In the genomic region with DNA sequence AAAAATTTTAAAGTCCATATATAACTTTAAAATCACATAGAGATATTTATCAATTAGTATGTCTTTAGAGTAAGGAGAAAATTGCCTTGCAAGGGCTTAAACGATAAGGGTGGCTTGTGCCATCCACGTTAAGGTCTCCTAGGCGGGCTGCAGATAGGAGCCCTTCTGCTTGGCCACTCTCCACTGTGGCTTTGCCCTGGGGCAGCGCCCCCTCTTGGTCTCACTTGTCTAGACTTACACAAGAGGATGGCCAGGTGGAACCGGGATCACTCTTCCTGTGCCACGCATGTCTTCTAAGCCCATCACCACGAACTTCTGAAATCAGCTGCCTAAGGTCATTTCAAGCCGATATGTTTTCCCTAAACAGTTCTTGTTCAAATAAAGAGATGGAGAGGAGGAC, we compare ENCODE assay signal across 8 cellular contexts. TPM values are rescaled to one million over a fixed set of nuclear protein-coding genes. Genes with fewer than 3 reads are reported as not detected.
DNase-seq lines count a peak whose midpoint lies in the region; ATAC-seq, FAIRE-seq and TF ChIP-seq lines count a peak whose summit lies in the region.

No MANE protein-coding gene starts in this region.

- no peaks in the 10 kb centered on the region for H3K27me3 Mint-ChIP-seq in CD4-positive, alpha-beta memory T cell

- CTCF ChIA-PET in CD4-positive, alpha-beta memory T cell (lab: Charles Lee; ENCODE audit: partially characterized antibody): interaction anchor here (0.7 to 3.0 kb wide), 5 partner anchors 19 to 116 kb away, joined by 3 to 9 read pairs (median 4); no protein-coding TSS in a partner anchor

- intact Hi-C loops in CD4-positive, alpha-beta memory T cell (cut with micrococcal nuclease): no loop called here

- 65 to 73% methylated on average over 8 of the region's 8 CpGs for WGBS in tibial nerve, 2 donors

- no peaks in the 10 kb centered on the region for H3K9me3 Mint-ChIP-seq in CD4-positive, alpha-beta memory T cell

- POLR2A ChIA-PET in CD4-positive, alpha-beta memory T cell (lab: Charles Lee; ENCODE audit: partially characterized antibody): interaction anchor here (1.7 to 5.8 kb wide), 2 partner anchors 15 to 34 kb away, joined by 5 to 54 read pairs; no protein-coding TSS in a partner anchor

- H3K4me1 Mint-ChIP-seq in CD4-positive, alpha-beta memory T cell: peaks cover 4 to 36% (median 20%) of the 10 kb centered on the region in 4 donors

- no peak for TF ChIP-seq EP300 in tibial nerve (IDR thresholded peaks at IDR 0.05)

- FAIRE-seq in H54 (lab: Jason Lieb, UNC): no peak

- peaks cover 26% of the 10 kb centered on the region for H3K36me3 ChIP-seq in CD4-positive, alpha-beta memory T cell (ENCODE audit: insufficient read depth, low read length)
- H3K36me3 ChIP-seq in tibial nerve: peaks cover 9 to 65% (median 11%) of the 10 kb centered on the region in 3 donors

- no peak for DNase-seq in CD4-positive, alpha-beta memory T cell
- peak; percentile 47 for DNase-seq in GM20000 (ENCODE audit: low spot score)
- peak; percentile 51 to 60 for DNase-seq in activated CD4-positive, alpha-beta T cell treated with anti-CD3 and anti-CD28 coated beads, Interleukin-2, amount 50 U/mL, for 48 hours
- peak; percentile 82 for DNase-seq in islet precursor cell
- no peak for DNase-seq in H54 (ENCODE audit: insufficient read length, low spot score)
- no peak for DNase-seq in tibial nerve (ENCODE audit: low spot score in 2 of 2)

- TF ChIP-seq CTCF in GM20000 (IDR thresholded peaks at IDR 0.05; ENCODE audit: extremely low read depth, missing control alignments) (peak; percentile 26), tibial nerve (IDR thresholded peaks at IDR 0.05) (no peak)

- no peak for ATAC-seq in HG02981 (IDR thresholded peaks at IDR 0.05; ENCODE audit: unreplicated experiment)
- ATAC-seq in HG02870 (IDR thresholded peaks at IDR 0.05; ENCODE audit: unreplicated experiment): no peak

- H3K4me3 ChIP-seq in CD4-positive, alpha-beta memory T cell (ENCODE audit: low read length in 2 of 2): no peak overlapping the region
- no peak overlapping the region for H3K4me3 ChIP-seq in tibial nerve

- no peak for TF ChIP-seq POLR2A in H54 (IDR thresholded peaks at IDR 0.05; ENCODE audit: low read depth, low read length)
- TF ChIP-seq POLR2A in tibial nerve (IDR thresholded peaks at IDR 0.05): no peak

- H3K4me1 ChIP-seq in CD4-positive, alpha-beta memory T cell (ENCODE audit: insufficient read depth, low read length): peaks cover 24% of the 10 kb centered on the region
- peaks cover 4 to 49% (median 28%) of the 10 kb centered on the region in 4 donors for H3K4me1 ChIP-seq in tibial nerve

- peak overlapping the region in 5 of 7 donors; percentile 27 to 88 (median 77) for H3K27ac Mint-ChIP-seq in CD4-positive, alpha-beta memory T cell

- no peak overlapping the region for H3K4me3 Mint-ChIP-seq in CD4-positive, alpha-beta memory T cell

- no peaks in the 10 kb centered on the region for H3K9me3 ChIP-seq in CD4-positive, alpha-beta memory T cell (ENCODE audit: control insufficient read depth in 1 of 2, low read length in 2 of 2)
- no peaks in the 10 kb centered on the region for H3K9me3 ChIP-seq in tibial nerve

- H3K27me3 ChIP-seq in CD4-positive, alpha-beta memory T cell (ENCODE audit: insufficient read depth, low read length): no peaks in the 10 kb centered on the region
- H3K27me3 ChIP-seq in tibial nerve: no peaks in the 10 kb centered on the region

- H3K36me3 Mint-ChIP-seq in CD4-positive, alpha-beta memory T cell: peaks cover 12 to 34% of the 10 kb centered on the region in 2 donors

- H3K27ac ChIP-seq in CD4-positive, alpha-beta memory T cell (ENCODE audit: low read depth, low read length): no peak overlapping the region
- no peak overlapping the region for H3K27ac ChIP-seq in tibial nerve

RNA-seq across cellular contexts. Expression of a gene that starts 2.9 kb away (rescaled TPM):
- total RNA-seq in CD4-positive, alpha-beta memory T cell: 100 to 1,000 TPM; 100 to 101 TPM
- polyA plus RNA-seq in CD4-positive, alpha-beta memory T cell: 10 to 100 TPM; 49.4 to 54.6 TPM
- 100 to 1,000 TPM; 136 to 309 (median 143) TPM for total RNA-seq in tibial nerve

RNA-seq across cellular contexts. Expression of a gene that starts 19.8 kb away (rescaled TPM):
- total RNA-seq in CD4-positive, alpha-beta memory T cell: 100 to 1,000 TPM; 127 to 138 TPM
- 10 to 100 TPM; 35.4 to 63.6 TPM for polyA plus RNA-seq in CD4-positive, alpha-beta memory T cell
- total RNA-seq in tibial nerve: 100 to 1,000 TPM in 2 of 4 donors, 10 to 100 TPM in 2; 66.6 to 112 (median 87.6) TPM

RNA-seq across cellular contexts. Expression of a gene that starts 27.2 kb away (rescaled TPM):
- total RNA-seq in CD4-positive, alpha-beta memory T cell: 10 to 100 TPM; 43.4 to 48.6 TPM
- polyA plus RNA-seq in CD4-positive, alpha-beta memory T cell: 10 to 100 TPM in 1 of 2 donors, 1 to 10 TPM in 1; 8.7 to 51.5 TPM
- total RNA-seq in tibial nerve: 10 to 100 TPM in 3 of 4 donors, 1 to 10 TPM in 1; 4.2 to 18.9 (median 13.4) TPM

RNA-seq across cellular contexts. Expression of a gene that starts 48.8 kb away (rescaled TPM):
- 10 to 100 TPM; 13.7 to 13.8 TPM for total RNA-seq in CD4-positive, alpha-beta memory T cell
- 1 to 10 TPM; 2.0 to 4.2 TPM for polyA plus RNA-seq in CD4-positive, alpha-beta memory T cell
- total RNA-seq in tibial nerve: 100 to 1,000 TPM in 1 of 4 donors, 10 to 100 TPM in 3; 24.9 to 137 (median 85.6) TPM

Comparison
In these comparisons a context has a peak if more than half of its experiments do, and no peak if none do; other contexts are left out.
1. DNase-seq: peak in GM20000 (single experiment), activated CD4-positive, alpha-beta T cell treated with anti-CD3 and anti-CD28 coated beads, Interleukin-2, amount 50 U/mL, for 48 hours (2 of 2) and islet precursor cell (single experiment); none in CD4-positive, alpha-beta memory T cell (0 of 5), H54 (single experiment) and tibial nerve (0 of 2).